8 cellular contexts compared by ENCODE assay signal in genomic region chr20:1764136-1765033, GRCh38.
DNase-seq lines count a peak whose midpoint lies in the region; ATAC-seq, FAIRE-seq and TF ChIP-seq lines count a peak whose summit lies in the region.

No MANE protein-coding gene starts in this region.

- no peaks in the 10 kb centered on the region for H3K9me3 Mint-ChIP-seq in type B pancreatic cell

- ATAC-seq in GM21528 (IDR thresholded peaks at IDR 0.05; ENCODE audit: low FRiP score, unreplicated experiment) = peak; percentile 71

- TF ChIP-seq CTCF in D721Med (IDR thresholded peaks at IDR 0.05; ENCODE audit: insufficient read depth, missing control alignments) = peak; percentile 75
- TF ChIP-seq CTCF in MM.1S (IDR thresholded peaks at IDR 0.05; ENCODE audit: low read length) = peak; percentile 82
- peak; percentile 75 for TF ChIP-seq CTCF in parathyroid adenoma (IDR thresholded peaks at IDR 0.05)
- TF ChIP-seq CTCF in type B pancreatic cell (conservative IDR thresholded peaks at IDR 0.05) = peak; percentile 84

- H3K27me3 Mint-ChIP-seq in type B pancreatic cell = peaks cover 9% of the 10 kb centered on the region

- no peaks in the 10 kb centered on the region for H3K36me3 Mint-ChIP-seq in type B pancreatic cell

- peaks cover 10% of the 10 kb centered on the region; the same call in 1 of the 2 replicates for H3F3A ChIP-seq in MM.1S (ENCODE audit: insufficient read depth, low read length)

- H3K27ac ChIP-seq in MM.1S (ENCODE audit: low read length) = no peak overlapping the region
- H3K27ac ChIP-seq in SJCRH30 = no peak overlapping the region
- H3K27ac ChIP-seq in parathyroid adenoma = no peak overlapping the region

- H3K4me1 Mint-ChIP-seq in type B pancreatic cell (ENCODE audit: unreplicated experiment) = peaks cover 3% of the 10 kb centered on the region

- no peak overlapping the region for H3K4me3 Mint-ChIP-seq in type B pancreatic cell

- no peak overlapping the region for H2AFZ ChIP-seq in MM.1S (ENCODE audit: low read length)
- no peak overlapping the region for H2AFZ ChIP-seq in parathyroid adenoma

- H3K9ac ChIP-seq in MM.1S (ENCODE audit: low read length) = no peak overlapping the region
- H3K9ac ChIP-seq in parathyroid adenoma = no peak overlapping the region

- H3K27me3 ChIP-seq in MM.1S (replicated peaks; ENCODE audit: insufficient read depth, low read length) = no peaks in the 10 kb centered on the region
- H3K27me3 ChIP-seq in SJCRH30 = 0 out of 2 replicates have a peak, but pooled peaks cover 4% of the 10 kb centered on the region
- H3K27me3 ChIP-seq in parathyroid adenoma (ENCODE audit: control insufficient read depth, insufficient read depth, low read length) = no peaks in the 10 kb centered on the region

- no peaks in the 10 kb centered on the region for H3K9me3 ChIP-seq in MM.1S (replicated peaks; ENCODE audit: insufficient read depth, low read length)
- no peaks in the 10 kb centered on the region for H3K9me3 ChIP-seq in SJCRH30 (replicated peaks)
- H3K9me3 ChIP-seq in parathyroid adenoma (ENCODE audit: control insufficient read depth, low read length) = no peaks in the 10 kb centered on the region

- no peaks in the 10 kb centered on the region for H3K36me3 ChIP-seq in MM.1S (replicated peaks; ENCODE audit: insufficient read depth, low read length)
- no peaks in the 10 kb centered on the region for H3K36me3 ChIP-seq in SJCRH30
- H3K36me3 ChIP-seq in parathyroid adenoma (ENCODE audit: control insufficient read depth, insufficient read depth, low read length) = no peaks in the 10 kb centered on the region

- H3K4me2 ChIP-seq in MM.1S (ENCODE audit: low read depth, low read length) (no peak overlapping the region), parathyroid adenoma (ENCODE audit: low read length) (no peak overlapping the region)

- no peak for FAIRE-seq in D721Med (lab: Jason Lieb, UNC)

- H3K9me2 ChIP-seq in MM.1S (replicated peaks; ENCODE audit: insufficient read depth, low read length) = no peaks in the 10 kb centered on the region

- H4K20me1 ChIP-seq in MM.1S (ENCODE audit: insufficient read depth, low read length) = no peaks in the 10 kb centered on the region

- H3K27ac Mint-ChIP-seq in type B pancreatic cell = peak overlapping the region; percentile 19

- DNase-seq in D721Med (ENCODE audit: insufficient read length, low spot score) (no peak), MM.1S (peak; percentile 81), SJCRH30 (peak; percentile 59 to 79), glomerular endothelial cell (ENCODE audit: extremely low read depth, low read depth, low spot score) (peak; percentile 62), type B pancreatic cell (ENCODE audit: extremely low spot score, unreplicated experiment) (no peak)
- DNase-seq in activated naive CD4-positive, alpha-beta T cell (lab: John Stamatoyannopoulos, UW) = peak; percentile 5 to 36 (median 13)

- H3K79me2 ChIP-seq in MM.1S (ENCODE audit: low read length) = no peaks in the 10 kb centered on the region
- H3K79me2 ChIP-seq in parathyroid adenoma = no peaks in the 10 kb centered on the region

- peaks cover 23% of the 10 kb centered on the region for H3K4me1 ChIP-seq in MM.1S (ENCODE audit: low read length)
- H3K4me1 ChIP-seq in SJCRH30 = no peaks in the 10 kb centered on the region
- H3K4me1 ChIP-seq in parathyroid adenoma = no peaks in the 10 kb centered on the region

- H3K4me3 ChIP-seq in MM.1S (ENCODE audit: low read length) (no peak overlapping the region), SJCRH30 (no peak overlapping the region), parathyroid adenoma (ENCODE audit: low read depth, low read length) (no peak overlapping the region)

Comparison
In these comparisons a context has a peak if more than half of its experiments do, and no peak if none do; other contexts are left out.
1. DNase-seq: peak in MM.1S (single experiment), SJCRH30 (2 of 2), activated naive CD4-positive, alpha-beta T cell (4 of 4) and glomerular endothelial cell (single experiment); none in D721Med (single experiment) and type B pancreatic cell (single experiment).
2. Peak in every context shown above with its lines, with median percentiles within 50 percentile points of each other: CTCF ChIP-seq.